17 cellular contexts compared by ENCODE assay signal in the genomic region with DNA sequence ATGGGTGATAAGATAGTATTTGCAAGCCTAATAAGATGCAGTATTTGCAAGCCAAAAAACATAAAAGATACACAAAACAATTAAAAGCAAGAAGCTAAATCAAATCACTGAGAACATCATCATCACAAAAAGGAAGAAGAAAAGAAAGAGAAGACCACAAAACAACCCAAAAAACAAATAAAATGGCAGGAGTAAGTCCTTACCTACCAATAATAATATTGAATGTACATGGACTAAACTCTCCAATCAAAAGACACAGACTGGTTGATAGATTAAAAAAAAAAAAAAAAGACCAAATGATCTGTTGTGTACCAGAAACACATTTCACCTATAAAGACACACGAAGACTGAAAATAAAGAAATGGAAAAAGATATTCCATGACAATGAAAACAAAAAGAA. TPM values are rescaled to one million over a fixed set of nuclear protein-coding genes. Genes with fewer than 3 reads are reported as not detected.
DNase-seq lines count a peak whose midpoint lies in the region; ATAC-seq, FAIRE-seq and TF ChIP-seq lines count a peak whose summit lies in the region.
"Had no signal": no experiment of that assay in that cellular context is flagged by ENCODE, and none has a peak within 500 bp of the region (broad histone marks: within the 10 kb centered on the region; RNA-seq: fewer than 3 reads in every experiment).

No MANE protein-coding gene starts in this region.

- H3K9me3 Mint-ChIP-seq in endothelial cell (ENCODE audit: unreplicated experiment) = no peaks in the 10 kb centered on the region

- H3K27me3 Mint-ChIP-seq in endothelial cell (ENCODE audit: unreplicated experiment) = peaks cover 2% of the 10 kb centered on the region
- H3K27me3 Mint-ChIP-seq: CD4-positive, alpha-beta memory T cell had no signal

- CTCF ChIA-PET in HEK293T (lab: Yijun Ruan, JAX) = no interaction called here

- FAIRE-seq in A204.1 (lab: Jason Lieb, UNC) = peak; percentile 21
- peak; percentile 83 for FAIRE-seq in pancreas (lab: Jason Lieb, UNC)
- FAIRE-seq: GM19239, H1 had no signal

- WGBS in pancreas, 2 donors = 96 to 97% methylated on average over 1 of the region's 1 CpG

- H3K27ac ChIP-seq in pancreas = no peak overlapping the region
- H3K27ac ChIP-seq: C4-2B, HL-60 had no signal

- intact Hi-C loops in pancreas (cut with DNase I) = loop anchor here in 1 of 3 donors (10.0 kb wide), 1 partner anchor 139 kb away; no protein-coding TSS in a partner anchor

- peaks cover 58% of the 10 kb centered on the region for H3K36me3 Mint-ChIP-seq in endothelial cell (ENCODE audit: low read depth, unreplicated experiment)

- no peak for ATAC-seq in pancreas

- no peak overlapping the region for H3K27ac Mint-ChIP-seq in endothelial cell (ENCODE audit: unreplicated experiment)

- H3K4me1 Mint-ChIP-seq in endothelial cell (ENCODE audit: unreplicated experiment) = peaks cover 31% of the 10 kb centered on the region

- DNase-seq in HEK293T (ENCODE audit: extremely low spot score) = no peak
- DNase-seq in endothelial cell (ENCODE audit: low spot score) = no peak
- DNase-seq in pancreas = no peak
- no peak for DNase-seq in AG08395 (ENCODE audit: low spot score)
- DNase-seq in mucosa of gallbladder (ENCODE audit: low spot score) = no peak
- DNase-seq in NCI-H2171 (lab: John Stamatoyannopoulos, UW) = no peak
- DNase-seq: 8988T; CD4-positive, alpha-beta memory T cell; DMS153; DMS79; GDM1; H9 had no signal

- H3K4me3 Mint-ChIP-seq in endothelial cell (ENCODE audit: unreplicated experiment) = peak overlapping the region; percentile 10
- H3K4me3 Mint-ChIP-seq: CD4-positive, alpha-beta memory T cell; H9 had no signal

- POLR2A ChIA-PET in HEK293T (lab: Yijun Ruan, JAX) = no interaction called here

- no peak overlapping the region for H3K4me3 ChIP-seq in pancreas

- peaks cover 0 to 14% (median 12%) of the 10 kb centered on the region in 3 donors for H3K4me1 ChIP-seq in pancreas

- H3K27me3 ChIP-seq in pancreas = no peaks in the 10 kb centered on the region

- peaks cover 0 to 4% (median 0%) of the 10 kb centered on the region in 3 donors for H3K36me3 ChIP-seq in pancreas

- no peak for TF ChIP-seq CTCF in endothelial cell (IDR thresholded peaks at IDR 0.05; ENCODE audit: unreplicated experiment)
- no peak for TF ChIP-seq CTCF in pancreas (IDR thresholded peaks at IDR 0.05)

- no peaks in the 10 kb centered on the region for H3K9me3 ChIP-seq in pancreas

TF ChIP-seq in HEK293T, 16 proteins besides CTCF, POLR2A, EP300 and RAD21:
- TF ChIP-seq ZNF384 (IDR thresholded peaks at IDR 0.05) = peak; percentile 51
- no peak for TF ChIP-seq ELF4 (IDR thresholded peaks at IDR 0.05)
TF ChIP-seq in HEK293T: peak in this region for 1.

RNA-seq across cellular contexts. Expression of gene ECHDC1, which starts 37.7 kb away (rescaled TPM):
- 84.1 TPM for total RNA-seq in endothelial cell (ENCODE audit: unreplicated experiment)
- total RNA-seq in pancreas = 10 to 100 TPM; 13.9 to 27.9 (median 21.2) TPM
- 10 to 100 TPM; 14.0 to 20.5 TPM for polyA plus RNA-seq in pancreas
- total RNA-seq in mucosa of gallbladder = 39.9 TPM

RNA-seq across cellular contexts. Expression of gene RNF146, which starts 39.1 kb away (rescaled TPM):
- total RNA-seq in endothelial cell (ENCODE audit: unreplicated experiment) (68.6 TPM), pancreas (10 to 100 TPM in 4 of 6 donors, 1 to 10 TPM in 2; 8.7 to 24.7 (median 13.1) TPM), mucosa of gallbladder (41.5 TPM)
- polyA plus RNA-seq in pancreas = 10 to 100 TPM; 17.0 to 28.6 TPM
